In genomic region chr3:45940781-45941365, GRCh38 we compare ENCODE assay signal across 16 cellular contexts. TPM values are rescaled to one million over a fixed set of nuclear protein-coding genes. Genes with fewer than 3 reads are reported as not detected.
DNase-seq lines count a peak whose midpoint lies in the region; ATAC-seq and TF ChIP-seq lines count a peak whose summit lies in the region.
"Had no signal": no experiment of that assay in that cellular context is flagged by ENCODE, and none has a peak within 500 bp of the region (broad histone marks: within the 10 kb centered on the region; RNA-seq: fewer than 3 reads in every experiment).

No MANE protein-coding gene starts in this region.

- H3K14ac ChIP-seq in neuronal stem cell (ENCODE audit: low read length) = no peak overlapping the region

- no peak for ATAC-seq in central memory CD8-positive, alpha-beta T cell (replicated peaks; ENCODE audit: extremely low read depth, poor library complexity, severe bottlenecking)
- no peak for ATAC-seq in stimulated activated effector memory CD8-positive, alpha-beta T cell treated with anti-CD3 and anti-CD28 coated beads, Interleukin-12 subunit alpha, Interleukin-12 subunit beta, amount 100 ng/mL, for 72 hours
- ATAC-seq: Panc1 had no signal

- no peak overlapping the region for H2AFZ ChIP-seq in neuronal stem cell (ENCODE audit: low read length)
- H2AFZ ChIP-seq: GM23248 had no signal

- no peaks in the 10 kb centered on the region for H3K27me3 Mint-ChIP-seq in central memory CD8-positive, alpha-beta T cell
- H3K27me3 Mint-ChIP-seq: CD4-positive, alpha-beta T cell had no signal

- H2BK12ac ChIP-seq in neuronal stem cell (ENCODE audit: low read length) = no peak overlapping the region

- no peaks in the 10 kb centered on the region for H3K27me3 ChIP-seq in neuronal stem cell (ENCODE audit: control insufficient read depth in 3 of 3, insufficient read depth in 3 of 3, low read depth in 1 of 3, low read length in 3 of 3)

- peaks cover 24% of the 10 kb centered on the region for H3K36me3 Mint-ChIP-seq in central memory CD8-positive, alpha-beta T cell (ENCODE audit: insufficient read depth)
- H3K36me3 Mint-ChIP-seq in stimulated activated effector memory CD8-positive, alpha-beta T cell treated with anti-CD3 and anti-CD28 coated beads, Interleukin-12 subunit alpha, Interleukin-12 subunit beta, amount 100 ng/mL, for 72 hours = peaks cover 89% of the 10 kb centered on the region

- H3K4me1 Mint-ChIP-seq in central memory CD8-positive, alpha-beta T cell = peaks cover 67% of the 10 kb centered on the region
- H3K4me1 Mint-ChIP-seq in stimulated activated effector memory CD8-positive, alpha-beta T cell treated with anti-CD3 and anti-CD28 coated beads, Interleukin-12 subunit alpha, Interleukin-12 subunit beta, amount 100 ng/mL, for 72 hours = peaks cover 73% of the 10 kb centered on the region

- H3K4me3 ChIP-seq in LNCaP clone FGC (ENCODE audit: low read depth, low read length) (no peak overlapping the region), neuronal stem cell (ENCODE audit: low read length in 2 of 2) (no peak overlapping the region)
- H3K4me3 ChIP-seq: GM23248 had no signal

- no peak overlapping the region for H3K27ac ChIP-seq in neuronal stem cell (replicated peaks; ENCODE audit: low read length)
- H3K27ac ChIP-seq: GM23248 had no signal

- H3K9ac ChIP-seq in neuronal stem cell (ENCODE audit: low read depth, low read length, poor library complexity) = no peak overlapping the region
- H3K9ac ChIP-seq: GM23248 had no signal

- no peak overlapping the region for H3K4ac ChIP-seq in neuronal stem cell (ENCODE audit: low read length)

- peaks cover 0 to 2% of the 10 kb centered on the region in 2 donors for H3K4me1 ChIP-seq in neuronal stem cell (ENCODE audit: control insufficient read depth in 2 of 2, insufficient read depth in 1 of 2, low read depth in 1 of 2, low read length in 2 of 2)

- no peak overlapping the region for H2AK5ac ChIP-seq in neuronal stem cell (ENCODE audit: low read depth, low read length)

- no peak for TF ChIP-seq CTCF in LNCaP clone FGC (IDR thresholded peaks at IDR 0.05; ENCODE audit: control insufficient read depth, extremely low read depth, insufficient read depth)

- DNase-seq in activated CD8-positive, alpha-beta memory T cell treated with anti-CD3 and anti-CD28 coated beads for 24 hours = peak; percentile 54
- no peak for DNase-seq in activated CD8-positive, alpha-beta memory T cell treated with anti-CD3 and anti-CD28 coated beads, Interleukin-2, amount 50 U/mL, for 48 hours
- DNase-seq in LNCaP clone FGC (ENCODE audit: low read depth) (peak; percentile 83), neuronal stem cell (ENCODE audit: low spot score) (no peak), NCI-H526 treated with DMSO at 0.1 percent for 48 hours (lab: John Stamatoyannopoulos, UW) (no peak)
- no peak for DNase-seq in central memory CD8-positive, alpha-beta T cell (ENCODE audit: low spot score in 2 of 2)
- no peak for DNase-seq in stimulated activated effector memory CD8-positive, alpha-beta T cell treated with anti-CD3 and anti-CD28 coated beads, Interleukin-12 subunit alpha, Interleukin-12 subunit beta, amount 100 ng/mL, for 72 hours (ENCODE audit: low spot score in 2 of 2)
- DNase-seq in stimulated activated CD4-positive, alpha-beta T cell treated with anti-CD3 and anti-CD28 coated beads, Interleukin-15, amount 100 ng/mL, for 24 hours = no peak
- DNase-seq: AML-193; CD4-positive, alpha-beta T cell; GM23248; KG1; NCI-H1092; NCI-H82; Right ventricle myocardium superior had no signal

- no peak overlapping the region for H2BK15ac ChIP-seq in neuronal stem cell (ENCODE audit: low read length)

- no peak overlapping the region for H3K4me2 ChIP-seq in neuronal stem cell (ENCODE audit: insufficient read depth, low read length, poor library complexity, severe bottlenecking)

- H3K23ac ChIP-seq in neuronal stem cell (ENCODE audit: low read depth, low read length, poor library complexity) = no peak overlapping the region

- H4K8ac ChIP-seq in neuronal stem cell (ENCODE audit: low read depth, low read length) = no peak overlapping the region

- H3K4me3 Mint-ChIP-seq in central memory CD8-positive, alpha-beta T cell = no peak overlapping the region
- no peak overlapping the region for H3K4me3 Mint-ChIP-seq in stimulated activated effector memory CD8-positive, alpha-beta T cell treated with anti-CD3 and anti-CD28 coated beads, Interleukin-12 subunit alpha, Interleukin-12 subunit beta, amount 100 ng/mL, for 72 hours
- H3K4me3 Mint-ChIP-seq: CD4-positive, alpha-beta T cell had no signal

- H3K18ac ChIP-seq in neuronal stem cell (ENCODE audit: low read length) = no peak overlapping the region

- H3K79me1 ChIP-seq in neuronal stem cell (ENCODE audit: low read depth, low read length) = no peaks in the 10 kb centered on the region

- no peak overlapping the region for H2BK120ac ChIP-seq in neuronal stem cell (ENCODE audit: low read depth, low read length)

- no peak overlapping the region for H2BK5ac ChIP-seq in neuronal stem cell (ENCODE audit: low read length)

- H3K36me3 ChIP-seq in neuronal stem cell (replicated peaks in 1 of 2; ENCODE audit: control insufficient read depth in 2 of 2, insufficient read depth in 2 of 2, low read length in 2 of 2) = peaks cover 3 to 25% of the 10 kb centered on the region in 2 donors

- H3K27ac Mint-ChIP-seq in central memory CD8-positive, alpha-beta T cell (ENCODE audit: low read depth) = peak overlapping the region; percentile 79
- H3K27ac Mint-ChIP-seq in stimulated activated effector memory CD8-positive, alpha-beta T cell treated with anti-CD3 and anti-CD28 coated beads, Interleukin-12 subunit alpha, Interleukin-12 subunit beta, amount 100 ng/mL, for 72 hours = peak overlapping the region; percentile 65
- H3K27ac Mint-ChIP-seq: CD4-positive, alpha-beta T cell had no signal

- WGBS in neuronal stem cell (ENCODE audit: extremely low coverage in 2 of 2, insufficient read length in 2 of 2, insufficient replicate concordance in 1 of 2), 2 donors = no CpG with 5 or more reads among the region's 6 CpGs

- H3K9me3 ChIP-seq in neuronal stem cell (replicated peaks in 1 of 2; ENCODE audit: control insufficient read depth in 2 of 2, insufficient read depth in 1 of 2, low read depth in 1 of 2, low read length in 2 of 2) = no peaks in the 10 kb centered on the region

- H4K91ac ChIP-seq in neuronal stem cell (ENCODE audit: low read depth, low read length, poor library complexity) = no peak overlapping the region

- no peaks in the 10 kb centered on the region for H3K9me3 Mint-ChIP-seq in central memory CD8-positive, alpha-beta T cell
- H3K9me3 Mint-ChIP-seq in stimulated activated effector memory CD8-positive, alpha-beta T cell treated with anti-CD3 and anti-CD28 coated beads, Interleukin-12 subunit alpha, Interleukin-12 subunit beta, amount 100 ng/mL, for 72 hours = no peaks in the 10 kb centered on the region
- H3K9me3 Mint-ChIP-seq: CD4-positive, alpha-beta T cell had no signal

RNA-seq across cellular contexts. Expression of gene CXCR6, which starts 2.4 kb away (rescaled TPM):
- polyA plus RNA-seq in neuronal stem cell (2013, experiment 1 of 2) = not detected
- polyA plus RNA-seq in neuronal stem cell (2013, experiment 2 of 2) = not detected
- polyA plus RNA-seq: GM23248 had no signal

RNA-seq across cellular contexts. Expression of gene CCR9, which starts 54.5 kb away (rescaled TPM):
- polyA plus RNA-seq in neuronal stem cell (2013, experiment 1 of 2) = not detected
- not detected for polyA plus RNA-seq in neuronal stem cell (2013, experiment 2 of 2)
- polyA plus RNA-seq: GM23248 had no signal

RNA-seq across cellular contexts. Expression of gene FYCO1, which starts 54.8 kb away (rescaled TPM):
- polyA plus RNA-seq in neuronal stem cell (2013, experiment 1 of 2) = 4.6 TPM
- 4.7 TPM for polyA plus RNA-seq in neuronal stem cell (2013, experiment 2 of 2)

Comparison
In these comparisons a context has a peak if more than half of its experiments do, and no peak if none do; other contexts are left out.
1. DNase-seq: peak in activated CD8-positive, alpha-beta memory T cell treated with anti-CD3 and anti-CD28 coated beads for 24 hours (single experiment) and LNCaP clone FGC (single experiment); none in activated CD8-positive, alpha-beta memory T cell treated with anti-CD3 and anti-CD28 coated beads, Interleukin-2, amount 50 U/mL, for 48 hours (single experiment), central memory CD8-positive, alpha-beta T cell (0 of 2), stimulated activated effector memory CD8-positive, alpha-beta T cell treated with anti-CD3 and anti-CD28 coated beads, Interleukin-12 subunit alpha, Interleukin-12 subunit beta, amount 100 ng/mL, for 72 hours (0 of 2), neuronal stem cell (single experiment), NCI-H526 treated with DMSO at 0.1 percent for 48 hours (single experiment) and stimulated activated CD4-positive, alpha-beta T cell treated with anti-CD3 and anti-CD28 coated beads, Interleukin-15, amount 100 ng/mL, for 24 hours (single experiment).